In genomic region chr20:15158438-15158990, GRCh38 we compare ENCODE assay signal across 21 cellular contexts.
"Had no signal": no experiment of that assay in that cellular context is flagged by ENCODE, and none has a peak within 500 bp of the region (broad histone marks: within the 10 kb centered on the region; RNA-seq: fewer than 3 reads in every experiment).

No MANE protein-coding gene starts in this region.

- H3K4me3 ChIP-seq: SJSA1, SK-N-MC had no signal

- H3K36me3 ChIP-seq: SJSA1 had no signal

- H3K27me3 ChIP-seq: SJSA1 had no signal

- DNase-seq: KBM-7, MV-4-11, NCI-H1048, NCI-H1105 treated with DMSO at 0.1 percent for 48 hours, NCI-H1417 treated with DMSO at 0.1 percent for 48 hours, NCI-H1694 treated with DMSO at 0.1 percent for 48 hours, NCI-H1930, NCI-H2107, NCI-H226, NCI-H446, NCI-H510A, NCI-H524 treated with DMSO at 0.1 percent for 48 hours, NCI-H774, Right ventricle myocardium superior, RPMI8226, SIG-M5 had no signal

- H3K27ac ChIP-seq: HL-60, SJSA1, SK-N-MC had no signal

- FAIRE-seq: HTR-8/SVneo, RCC 7860 had no signal

- H3K4me1 ChIP-seq: SJSA1 had no signal
